16 cellular contexts compared by ENCODE assay signal in genomic region chr16:84557504-84557903, GRCh38. TPM values are rescaled to one million over a fixed set of nuclear protein-coding genes. Genes with fewer than 3 reads are reported as not detected.
A peak's percentile ranks its signal among the peaks of the same experiment; 100 is the strongest.
DNase-seq lines count a peak whose midpoint lies in the region; ATAC-seq, FAIRE-seq and TF ChIP-seq lines count a peak whose summit lies in the region.
"Had no signal": no experiment of that assay in that cellular context is flagged by ENCODE, and none has a peak within 500 bp of the region (broad histone marks: within the 10 kb centered on the region; RNA-seq: fewer than 3 reads in every experiment).

No MANE protein-coding gene starts in this region.

- TF ChIP-seq POLR2A in GM12892 (IDR thresholded peaks at IDR 0.05; ENCODE audit: low read depth, low read length), result no peak

- no peaks in the 10 kb centered on the region for H3K36me3 ChIP-seq in A673 (ENCODE audit: insufficient read depth, low read length, poor library complexity, severe bottlenecking)
- H3K36me3 ChIP-seq in Panc1 (ENCODE audit: control insufficient read depth, insufficient read depth, low read length), result no peaks in the 10 kb centered on the region
- no peaks in the 10 kb centered on the region for H3K36me3 ChIP-seq in lower lobe of right lung
- no peaks in the 10 kb centered on the region for H3K36me3 ChIP-seq in BE2C
- H3K36me3 ChIP-seq: BLaER1, SJCRH30 had no signal

- peaks cover 0 to 8% (median 6%) of the 10 kb centered on the region in 3 donors for H3K27me3 Mint-ChIP-seq in immature natural killer cell (ENCODE audit: low read depth in 3 of 3)

- TF ChIP-seq CTCF in A673 (conservative IDR thresholded peaks at IDR 0.05; ENCODE audit: low read depth, low read length) (no peak), Panc1 (IDR thresholded peaks at IDR 0.05) (no peak), lower lobe of right lung (IDR thresholded peaks at IDR 0.05) (no peak), BE2C (IDR thresholded peaks at IDR 0.05; ENCODE audit: low read depth, low read length) (no peak)

- H3K4me1 Mint-ChIP-seq in immature natural killer cell, result peaks cover 3 to 20% of the 10 kb centered on the region in 2 donors

- peaks cover 0 to 5% (median 0%) of the 10 kb centered on the region in 3 donors for H3K36me3 Mint-ChIP-seq in immature natural killer cell

- H3K27me3 ChIP-seq in A673 (replicated peaks; ENCODE audit: insufficient read depth, low read depth, low read length, poor library complexity) (no peaks in the 10 kb centered on the region), Panc1 (ENCODE audit: control insufficient read depth, insufficient read depth, low read length) (no peaks in the 10 kb centered on the region), lower lobe of right lung (ENCODE audit: low read depth) (no peaks in the 10 kb centered on the region), BE2C (peaks cover 12% of the 10 kb centered on the region; the same call in 1 of the 2 replicates)
- H3K27me3 ChIP-seq: BLaER1, SJCRH30 had no signal

- BruUV-seq in A673 (replicated peaks; lab: Mats Ljungman, UMichigan) (no TSS peak), Panc1 (replicated peaks; lab: Mats Ljungman, UMichigan) (no TSS peak)

- POLR2A ChIA-PET in A673 (lab: Charles Lee; ENCODE audit: low non-redundant PET) (no interaction called here), Panc1 (lab: Charles Lee) (no interaction called here)

- H3K4me1 ChIP-seq in A673 (ENCODE audit: insufficient read depth, low read length, poor library complexity, severe bottlenecking) (no peaks in the 10 kb centered on the region), Panc1 (ENCODE audit: control insufficient read depth, insufficient read depth, low read length) (no peaks in the 10 kb centered on the region), lower lobe of right lung (no peaks in the 10 kb centered on the region), BE2C (no peaks in the 10 kb centered on the region)
- H3K4me1 ChIP-seq: SJCRH30 had no signal

- FAIRE-seq in GM12892 (lab: Jason Lieb, UNC), result no peak

- ATAC-seq in Panc1 (peak; percentile 35; the same call in 1 of the 2 replicates), lower lobe of right lung (no peak)
- ATAC-seq: HCT116 had no signal

- H3K9me3 ChIP-seq in A673 (ENCODE audit: low read depth, low read length, poor library complexity, severe bottlenecking) (no peaks in the 10 kb centered on the region), Panc1 (ENCODE audit: control insufficient read depth, insufficient read depth, low read depth, low read length) (no peaks in the 10 kb centered on the region), lower lobe of right lung (no peaks in the 10 kb centered on the region), BE2C (no peaks in the 10 kb centered on the region)
- H3K9me3 ChIP-seq: BLaER1, SJCRH30 had no signal

- in situ Hi-C loops in Panc1 (cut with HindIII; ENCODE audit: low pct_unique_long_range_greater_than_20kb, low sequenced_read_pairs), result no loop called here

- DNase-seq in A673 (ENCODE audit: low spot score), result peak; percentile 22
- DNase-seq in EL, result peak; percentile 18
- DNase-seq in Panc1 (ENCODE audit: low read depth, low spot score), result no peak
- DNase-seq in lower lobe of right lung, result peak; percentile 27
- DNase-seq in GM12892 (ENCODE audit: insufficient read length), result no peak
- DNase-seq in BE2C, result no peak
- DNase-seq in NCI-H2227 (lab: John Stamatoyannopoulos, UW; ENCODE audit: unreplicated experiment), result no peak
- DNase-seq in immature natural killer cell, result no peak
- DNase-seq: NCI-H1694, NCI-H446 treated with DMSO at 0.1 percent for 48 hours, OCI-M1, SJCRH30 had no signal

- H3K9me3 Mint-ChIP-seq in immature natural killer cell, result no peaks in the 10 kb centered on the region
- H3K9me3 Mint-ChIP-seq: IgD-negative memory B cell had no signal

- intact Hi-C loops in A673 (cut with micrococcal nuclease; ENCODE audit: unreplicated experiment) (no loop called here), Panc1 (cut with micrococcal nuclease; ENCODE audit: unreplicated experiment) (no loop called here), lower lobe of right lung (cut with DNase I) (no loop called here)

- no peak overlapping the region for H3K27ac ChIP-seq in A673 (ENCODE audit: low read depth, low read length, poor library complexity, severe bottlenecking)
- H3K27ac ChIP-seq in Panc1 (ENCODE audit: low read length), result no peak overlapping the region
- no peak overlapping the region for H3K27ac ChIP-seq in lower lobe of right lung
- H3K27ac ChIP-seq: BLaER1, RWPE1, SJCRH30 had no signal

- no peak overlapping the region for H3K4me3 Mint-ChIP-seq in immature natural killer cell
- H3K4me3 Mint-ChIP-seq: IgD-negative memory B cell had no signal

- CTCF ChIA-PET in A673 (lab: Charles Lee) (no interaction called here), Panc1 (lab: Charles Lee) (no interaction called here)

- H3K4me3 ChIP-seq in A673 (ENCODE audit: low read depth, low read length, poor library complexity, severe bottlenecking) (no peak overlapping the region), Panc1 (ENCODE audit: low read depth in 2 of 2, low read length in 2 of 2) (no peak overlapping the region), lower lobe of right lung (no peak overlapping the region), BE2C (ENCODE audit: low read depth, low read length) (no peak overlapping the region)
- H3K4me3 ChIP-seq: BLaER1, SJCRH30 had no signal

- H3K27ac Mint-ChIP-seq in immature natural killer cell, result no peak overlapping the region
- H3K27ac Mint-ChIP-seq: IgD-negative memory B cell had no signal

RNA-seq across cellular contexts. Expression of gene MEAK7, which starts 53.0 kb away (rescaled TPM):
- total RNA-seq in A673 (2021) (11.6 and 12.4 TPM in 2 replicates), Panc1 (2021; ENCODE audit: unreplicated experiment) (17.2 TPM), lower lobe of right lung (13.0 TPM)
- 16.2 TPM for polyA plus RNA-seq in Panc1 (2012; ENCODE audit: insufficient read length)
- 7.1 TPM for polyA plus RNA-seq in GM12892 (2012; ENCODE audit: missing spikeins)
- 4.6 TPM for polyA plus RNA-seq in BE2C (2012; ENCODE audit: insufficient read depth, insufficient read length, low read depth)
- polyA plus RNA-seq in immature natural killer cell, result 1 to 10 TPM; 3.0 to 5.2 (median 5.1) TPM

Comparison
In these comparisons a context has a peak if more than half of its experiments do, and no peak if none do; other contexts are left out.
1. DNase-seq: peak in A673 (single experiment), EL (single experiment) and lower lobe of right lung (single experiment); none in Panc1 (single experiment), GM12892 (single experiment), BE2C (single experiment), NCI-H2227 (single experiment) and immature natural killer cell (0 of 3).